10 cellular contexts compared by ENCODE assay signal in the genomic region with DNA sequence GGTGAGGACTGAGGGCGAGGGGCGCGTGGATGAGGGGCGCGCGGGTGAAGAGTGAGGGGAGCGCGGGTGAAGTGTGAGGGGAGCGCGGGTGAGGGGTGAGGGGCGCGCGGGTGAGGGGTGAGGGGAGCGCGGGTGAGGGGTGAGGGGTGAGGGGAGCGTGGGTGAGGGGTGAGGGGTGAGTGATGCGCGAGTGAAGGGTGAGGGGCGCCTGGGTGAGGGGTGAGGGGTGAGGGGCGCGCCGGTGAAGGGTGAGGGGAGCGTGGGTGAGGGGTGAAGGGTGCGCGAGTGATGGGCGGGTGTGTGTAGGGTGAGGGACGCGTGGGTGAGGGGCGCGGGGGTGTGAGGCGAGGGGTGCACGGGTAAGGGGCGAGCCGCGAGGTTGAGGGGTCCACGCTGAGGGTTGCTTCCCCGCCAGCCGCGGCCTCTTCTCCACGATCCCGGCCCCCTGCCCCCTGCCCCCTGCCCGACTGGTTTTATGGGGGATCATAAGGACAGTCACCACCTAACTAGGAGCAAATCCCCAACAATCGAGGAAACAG. TPM values are rescaled to one million over a fixed set of nuclear protein-coding genes. Genes with fewer than 3 reads are reported as not detected.
DNase-seq lines count a peak whose midpoint lies in the region; ATAC-seq, FAIRE-seq and TF ChIP-seq lines count a peak whose summit lies in the region.
"Had no signal": no experiment of that assay in that cellular context is flagged by ENCODE, and none has a peak within 500 bp of the region (broad histone marks: within the 10 kb centered on the region; RNA-seq: fewer than 3 reads in every experiment).

No MANE protein-coding gene starts in this region.

- no peak overlapping the region for H3K23ac ChIP-seq in H1 (ENCODE audit: insufficient read length)

- DNase-seq in Jurkat, Clone E6-1 (ENCODE audit: low read depth, low spot score): no peak
- DNase-seq in H1 (ENCODE audit: low read depth in 1 of 2, low spot score in 2 of 2) (no peak), NCI-H146 treated with DMSO at 0.1 percent for 48 hours (lab: John Stamatoyannopoulos, UW; ENCODE audit: unreplicated experiment) (no peak), HCEC 1CT (no peak), SK-N-DZ (ENCODE audit: low spot score) (no peak)
- DNase-seq: effector CD8-positive, alpha-beta T cell; SIG-M5 had no signal

- no peak overlapping the region; the same call in 1 of the 2 replicates for H4K8ac ChIP-seq in H1 (ENCODE audit: extremely low read depth, insufficient read depth, low read length)

- H3K9me2 ChIP-seq in neural cell (ENCODE audit: insufficient read depth, low read length): no peaks in the 10 kb centered on the region

- H2BK15ac ChIP-seq in H1 (ENCODE audit: low read length): no peak overlapping the region

- peaks cover 14% of the 10 kb centered on the region; the same call in 1 of the 2 replicates for H3K23me2 ChIP-seq in H1 (ENCODE audit: low read depth, low read length)

- CTCF ChIA-PET in H1 (lab: Charles Lee; ENCODE audit: partially characterized antibody): interaction anchor here (0.8 to 3.4 kb wide), 5 partner anchors 9 to 72 kb away, joined by 3 to 17 read pairs (median 4); no protein-coding TSS in a partner anchor

- no peak overlapping the region for H2AK5ac ChIP-seq in H1 (ENCODE audit: low read depth, low read length)

- no peak overlapping the region for H2BK120ac ChIP-seq in H1 (replicated peaks; ENCODE audit: low read depth, low read length)

- no peak overlapping the region for H2BK20ac ChIP-seq in H1 (ENCODE audit: low read length)

- peak overlapping the region; percentile 58 to 72 for H3K4me2 ChIP-seq in H1 (ENCODE audit: insufficient read depth in 1 of 2, low read depth in 2 of 2, low read length in 2 of 2)
- H3K4me2 ChIP-seq in neural cell (ENCODE audit: low read length): peak overlapping the region; percentile 70

- H4K20me1 ChIP-seq in H1 (replicated peaks in 1 of 2; ENCODE audit: control insufficient read depth in 1 of 2, insufficient read depth in 2 of 2, low read length in 2 of 2) (peaks cover 0 to 8% of the 10 kb centered on the region in 2 experiments), neural cell (ENCODE audit: insufficient read depth) (peaks cover 4% of the 10 kb centered on the region)

- H3K27me3 ChIP-seq in ACC112 (ENCODE audit: insufficient read depth, low read length) (no peaks in the 10 kb centered on the region), H1 (replicated peaks in 1 of 4; ENCODE audit: control insufficient read depth in 3 of 4, extremely low read depth in 1 of 4, insufficient read depth in 3 of 4, low read length in 3 of 4) (peaks cover 10 to 44% (median 39%) of the 10 kb centered on the region in 4 experiments), neural cell (ENCODE audit: insufficient read depth, low read depth, low read length) (no peaks in the 10 kb centered on the region)

- ATAC-seq in HG03521 (IDR thresholded peaks at IDR 0.05; ENCODE audit: unreplicated experiment): no peak

- H2BK5ac ChIP-seq in H1 (ENCODE audit: low read depth, low read length): no peak overlapping the region

- no peak overlapping the region for H4K5ac ChIP-seq in H1 (ENCODE audit: insufficient read length, low read depth, low read length)

- TF ChIP-seq RAD21 in H1 (IDR thresholded peaks at IDR 0.05 in 1 of 2, conservative IDR thresholded peaks at IDR 0.05 in 1 of 2; ENCODE audit: low read depth in 2 of 2, low read length in 2 of 2) (no peak), neural cell (conservative IDR thresholded peaks at IDR 0.05) (no peak)

- H3K9me3 ChIP-seq in H1 (ENCODE audit: insufficient read depth in 2 of 2, low read depth in 1 of 2, low read length in 1 of 2): no peaks in the 10 kb centered on the region
- H3K9me3 ChIP-seq in neural cell (ENCODE audit: low read length): no peaks in the 10 kb centered on the region

- TF ChIP-seq EP300 in H1 (IDR thresholded peaks at IDR 0.05; ENCODE audit: borderline replicate concordance in 1 of 2, low read depth in 2 of 2, low read length in 2 of 2) (no peak), neural cell (conservative IDR thresholded peaks at IDR 0.05; ENCODE audit: poor library complexity, severe bottlenecking) (no peak)

- H2AFZ ChIP-seq in ACC112 (ENCODE audit: low read length, unreplicated experiment) (peak overlapping the region; percentile 92), H1 (ENCODE audit: low read length) (no peak overlapping the region), neural cell (ENCODE audit: low read depth, low read length) (peak overlapping the region; percentile 85)

- POLR2A ChIA-PET in H1 (lab: Charles Lee; ENCODE audit: partially characterized antibody): interaction anchor here (0.8 to 1.7 kb wide), 3 partner anchors 11 to 47 kb away, joined by 3 to 8 read pairs (median 4); a partner anchor contains a TSS

- H4K91ac ChIP-seq in H1 (replicated peaks; ENCODE audit: insufficient read length, low read length): no peak overlapping the region

- H3K4me1 ChIP-seq in ACC112 (ENCODE audit: control insufficient read depth, insufficient read depth, low read length, unreplicated experiment) (no peaks in the 10 kb centered on the region), H1 (replicated peaks in 1 of 4; ENCODE audit: control insufficient read depth in 3 of 4, insufficient read depth in 4 of 4, low read length in 3 of 4) (peaks cover 2 to 9% (median 5%) of the 10 kb centered on the region in 4 experiments)

- H3K4me3 ChIP-seq in ACC112 (ENCODE audit: low read depth, low read length): peak overlapping the region; percentile 78
- peak overlapping the region; percentile 59; the same call in 1 of the 2 replicates for H3K4me3 ChIP-seq in Jurkat, Clone E6-1 (ENCODE audit: low read length)
- peak overlapping the region; percentile 53 to 84 (median 66) for H3K4me3 ChIP-seq in H1 (ENCODE audit: extremely low read depth in 1 of 4, insufficient read depth in 2 of 4, low read depth in 3 of 4, low read length in 4 of 4)
- peak overlapping the region; percentile 93 for H3K4me3 ChIP-seq in neural cell (ENCODE audit: low read length)

- H3K9ac ChIP-seq in H1 (replicated peaks in 1 of 4; ENCODE audit: extremely low read depth in 1 of 4, low read depth in 3 of 4, low read length in 3 of 4) (no peak overlapping the region), neural cell (ENCODE audit: low read length) (peak overlapping the region; percentile 85)

- no peak overlapping the region for H2BK12ac ChIP-seq in H1 (ENCODE audit: low read depth, low read length)

- TF ChIP-seq CTCF in H1 (IDR thresholded peaks at IDR 0.05; ENCODE audit: control extremely low read depth in 1 of 3, insufficient read depth in 1 of 3, low read depth in 1 of 3, low read length in 3 of 3): no peak
- TF ChIP-seq CTCF in neural cell (IDR thresholded peaks at IDR 0.05; ENCODE audit: poor library complexity, severe bottlenecking): no peak

- H3K79me2 ChIP-seq in ACC112 (ENCODE audit: control insufficient read depth, insufficient read depth, low read length, unreplicated experiment) (peaks cover 38% of the 10 kb centered on the region), H1 (ENCODE audit: control insufficient read depth in 1 of 2, insufficient read depth in 2 of 2, low read length in 2 of 2) (peaks cover 0 to 3% of the 10 kb centered on the region in 2 experiments; a peak in 1 of 4 replicates), neural cell (replicated peaks; ENCODE audit: insufficient read depth, low read length) (peaks cover 24% of the 10 kb centered on the region)

- H3K27ac ChIP-seq in ACC112 (ENCODE audit: low read depth, low read length): no peak overlapping the region
- no peak overlapping the region for H3K27ac ChIP-seq in H1 (ENCODE audit: low read depth, low read length)
- peak overlapping the region; percentile 53 for H3K27ac ChIP-seq in neural cell (ENCODE audit: low read length)

- H3K4ac ChIP-seq in H1 (replicated peaks; ENCODE audit: insufficient read length, low read depth, low read length): no peak overlapping the region

- H3K14ac ChIP-seq in H1 (ENCODE audit: insufficient read length): no peak overlapping the region

- H3F3A ChIP-seq in neural cell (ENCODE audit: insufficient read depth, low read length, poor library complexity, severe bottlenecking): no peaks in the 10 kb centered on the region

- H3K79me1 ChIP-seq in H1 (ENCODE audit: low read depth, low read length): no peaks in the 10 kb centered on the region; the same call in 1 of the 2 replicates

- no peak overlapping the region; the same call in 1 of the 2 replicates for H3K18ac ChIP-seq in H1 (ENCODE audit: extremely low read depth, low read length)

- TF ChIP-seq POLR2A in H1 (IDR thresholded peaks at IDR 0.05; ENCODE audit: control extremely low read depth in 1 of 2, low read depth in 2 of 2, low read length in 2 of 2): no peak

- peaks cover 8% of the 10 kb centered on the region; the same call in 1 of the 2 replicates for H3K36me3 ChIP-seq in ACC112 (ENCODE audit: insufficient read depth, low read length)
- no peaks in the 10 kb centered on the region for H3K36me3 ChIP-seq in H1 (ENCODE audit: control insufficient read depth in 2 of 4, insufficient read depth in 4 of 4, low read length in 3 of 4)
- no peaks in the 10 kb centered on the region for H3K36me3 ChIP-seq in neural cell (ENCODE audit: insufficient read depth, low read length)

- 17% methylated on average over 2 of the region's 43 CpGs; no CpG with 5 or more reads in 1 of the 2 experiments for WGBS in H1 (ENCODE audit: extremely low coverage in 1 of 2, insufficient coverage in 1 of 2, insufficient read length in 1 of 2, insufficient replicate concordance in 2 of 2, low coverage in 1 of 2, low lambda C conversion rate in 2 of 2, missing lambda C conversion rate in 1 of 2), 2 experiments

- no peak for FAIRE-seq in H1 (lab: Jason Lieb, UNC)

- H3K56ac ChIP-seq in H1 (replicated peaks; ENCODE audit: insufficient read length, low read depth, low read length): no peak overlapping the region

RNA-seq across cellular contexts. Expression of a gene that starts 1.1 kb away (rescaled TPM):
- polyA plus RNA-seq in Jurkat, Clone E6-1 (2012; ENCODE audit: insufficient read depth, insufficient read length): 27.0 TPM
- total RNA-seq in H1 (2021; fragmentation: NEBNext Ultra II Directional; extraction: Animal tissue kit (Norgen Biotek cat#: 25700)): 11.6 and 15.0 TPM in 2 replicates
- polyA plus RNA-seq in H1 (2011; rRNA removed): 18.9 and 27.7 TPM in 2 replicates
- polyA plus RNA-seq in H1 (2011; cell fraction: cytosol; rRNA removed): 19.7 TPM
- polyA plus RNA-seq in H1 (2011; cell fraction: nucleus; rRNA removed): 43.4 TPM
- 12.3 to 18.5 TPM (median 17.5 TPM) in 4 replicates for polyA plus RNA-seq in H1 (2012, experiment 1 of 2)
- polyA plus RNA-seq in H1 (2012, experiment 2 of 2): 14.0 TPM
- polyA plus RNA-seq in H1 (2013, experiment 1 of 2): 8.8 TPM
- polyA plus RNA-seq in H1 (2013, experiment 2 of 2): 9.4 TPM
- 6.2 and 9.1 TPM in 2 replicates for polyA minus RNA-seq in H1 (2011; rRNA and poly(A)+ RNA removed)
- 9.5 TPM for polyA minus RNA-seq in H1 (2011; cell fraction: cytosol; rRNA and poly(A)+ RNA removed)
- 12.7 TPM for polyA minus RNA-seq in H1 (2011; cell fraction: nucleus; rRNA and poly(A)+ RNA removed)
- 66.7 and 68.2 TPM in 2 replicates for polyA plus RNA-seq in neural cell
- 65.5 and 73.0 TPM in 2 replicates for polyA minus RNA-seq in neural cell
- polyA plus RNA-seq in SK-N-DZ (2014; cell fraction: cytosol; rRNA removed): 41.4 and 56.9 TPM in 2 replicates
- 48.1 and 51.9 TPM in 2 replicates for polyA plus RNA-seq in SK-N-DZ (2014; cell fraction: nucleus; rRNA removed)

RNA-seq across cellular contexts. Expression of a gene that starts 11.9 kb away (rescaled TPM):
- polyA plus RNA-seq in Jurkat, Clone E6-1 (2012; ENCODE audit: insufficient read depth, insufficient read length): 2.9 TPM
- total RNA-seq in H1 (2021; fragmentation: NEBNext Ultra II Directional; extraction: Animal tissue kit (Norgen Biotek cat#: 25700)): 0.69 and 1.0 TPM in 2 replicates
- polyA plus RNA-seq in H1 (2011; rRNA removed): 1.3 and 1.4 TPM in 2 replicates
- polyA plus RNA-seq in H1 (2011; cell fraction: cytosol; rRNA removed): 1.8 TPM
- polyA plus RNA-seq in H1 (2011; cell fraction: nucleus; rRNA removed): 1.5 TPM
- 2.7 to 4.2 TPM (median 4.0 TPM) in 4 replicates for polyA plus RNA-seq in H1 (2012, experiment 1 of 2)
- polyA plus RNA-seq in H1 (2012, experiment 2 of 2): 1.6 TPM
- 1.1 TPM for polyA plus RNA-seq in H1 (2013, experiment 1 of 2)
- polyA plus RNA-seq in H1 (2013, experiment 2 of 2): 1.3 TPM
- polyA minus RNA-seq in H1 (2011; rRNA and poly(A)+ RNA removed): 0.20 and 0.47 TPM in 2 replicates
- polyA minus RNA-seq in H1 (2011; cell fraction: cytosol; rRNA and poly(A)+ RNA removed): not detected
- 1.00 TPM for polyA minus RNA-seq in H1 (2011; cell fraction: nucleus; rRNA and poly(A)+ RNA removed)
- 0.66 and 0.84 TPM in 2 replicates for polyA plus RNA-seq in neural cell
- polyA minus RNA-seq in neural cell: not detected in 2 replicates
- 8.0 and 9.1 TPM in 2 replicates for polyA plus RNA-seq in SK-N-DZ (2014; cell fraction: cytosol; rRNA removed)
- 8.1 and 10.7 TPM in 2 replicates for polyA plus RNA-seq in SK-N-DZ (2014; cell fraction: nucleus; rRNA removed)

RNA-seq across cellular contexts. Expression of a gene that starts 35.8 kb away (rescaled TPM):
- polyA plus RNA-seq in Jurkat, Clone E6-1 (2012; ENCODE audit: insufficient read depth, insufficient read length): 296 TPM
- 160 and 169 TPM in 2 replicates for total RNA-seq in H1 (2021; fragmentation: NEBNext Ultra II Directional; extraction: Animal tissue kit (Norgen Biotek cat#: 25700))
- polyA plus RNA-seq in H1 (2011; rRNA removed): 181 and 197 TPM in 2 replicates
- polyA plus RNA-seq in H1 (2011; cell fraction: cytosol; rRNA removed): 144 TPM
- 89.2 TPM for polyA plus RNA-seq in H1 (2011; cell fraction: nucleus; rRNA removed)
- 150 to 155 TPM (median 153 TPM) in 4 replicates for polyA plus RNA-seq in H1 (2012, experiment 1 of 2)
- 187 TPM for polyA plus RNA-seq in H1 (2012, experiment 2 of 2)
- polyA plus RNA-seq in H1 (2013, experiment 1 of 2): 133 TPM
- 141 TPM for polyA plus RNA-seq in H1 (2013, experiment 2 of 2)
- 35.3 and 42.5 TPM in 2 replicates for polyA minus RNA-seq in H1 (2011; rRNA and poly(A)+ RNA removed)
- 59.7 TPM for polyA minus RNA-seq in H1 (2011; cell fraction: cytosol; rRNA and poly(A)+ RNA removed)
- 33.6 TPM for polyA minus RNA-seq in H1 (2011; cell fraction: nucleus; rRNA and poly(A)+ RNA removed)
- 131 and 163 TPM in 2 replicates for polyA plus RNA-seq in neural cell
- polyA minus RNA-seq in neural cell: 48.2 and 52.1 TPM in 2 replicates
- 122 and 138 TPM in 2 replicates for polyA plus RNA-seq in SK-N-DZ (2014; cell fraction: cytosol; rRNA removed)
- 81.7 and 105 TPM in 2 replicates for polyA plus RNA-seq in SK-N-DZ (2014; cell fraction: nucleus; rRNA removed)
